ENCODE assay signal across 17 cellular contexts in the genomic region with DNA sequence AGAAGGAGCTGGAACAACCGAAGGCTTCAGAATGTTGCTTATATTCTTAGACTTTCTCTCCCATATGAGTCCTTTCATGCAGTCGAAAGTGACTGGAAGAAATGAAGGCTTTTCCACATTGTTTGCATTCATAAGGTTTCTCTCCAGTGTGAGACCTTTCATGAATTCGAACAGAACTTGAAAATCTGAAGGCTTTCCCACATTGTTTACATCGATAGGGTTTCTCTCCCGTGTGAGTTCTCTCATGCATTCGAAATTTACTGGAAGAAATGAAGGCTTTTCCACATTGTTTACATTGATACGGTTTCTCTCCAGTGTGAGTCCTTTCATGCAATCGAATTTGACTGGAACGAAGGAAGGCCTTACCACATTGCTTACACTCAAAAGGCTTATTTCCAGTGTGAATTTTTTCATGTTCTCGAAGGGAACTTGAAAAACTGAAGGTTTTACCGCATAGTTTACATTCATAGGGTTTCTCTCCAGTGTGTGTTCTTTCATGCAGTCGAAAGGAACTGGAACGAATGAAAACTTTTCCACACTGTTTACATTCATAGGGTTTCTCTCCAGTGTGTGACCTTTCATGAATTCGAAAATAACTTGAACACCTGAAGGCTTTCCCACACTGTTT.
"Had no signal": no experiment of that assay in that cellular context is flagged by ENCODE, and none has a peak within 500 bp of the region (broad histone marks: within the 10 kb centered on the region; RNA-seq: fewer than 3 reads in every experiment).

No MANE protein-coding gene starts in this region.

- H3K4me1 ChIP-seq: spleen had no signal

- H2AFZ ChIP-seq: hepatocyte had no signal

- H3K4me3 ChIP-seq: cardiac muscle cell, hepatocyte had no signal

- H3K4me2 ChIP-seq: hepatocyte had no signal

- FAIRE-seq: colon had no signal

- DNase-seq: activated CD4-positive, alpha-beta T cell treated with anti-CD3 and anti-CD28 coated beads for 48 hours; activated CD8-positive, alpha-beta T cell treated with anti-CD3 and anti-CD28 coated beads, Interleukin-2, amount 10 ng/mL, durations not matched to agents 7 days and 5 days; activated naive CD4-positive, alpha-beta T cell treated with anti-CD3 and anti-CD28 coated beads for 36 hours; effector CD8-positive, alpha-beta T cell; kidney glomerular epithelial cell; naive B cell; spleen; stimulated activated CD4-positive, alpha-beta T cell treated with anti-CD3 and anti-CD28 coated beads, Interleukin-1b, Interleukin-23, amount 100 ng/mL, for 48 hours; stimulated activated naive B cell treated with anti-CD40 and anti-IgM and Interleukin-4, amounts not matched to agents 10 μg/mL and 1 μg/mL and 100 μg/mL, for 72 hours; substantia nigra; T-helper 1 cell; trophoblast cell had no signal

- H3K27me3 ChIP-seq: cardiac muscle cell, hepatocyte, neutrophil, spleen had no signal

- H3K27ac ChIP-seq: cardiac muscle cell, epithelial cell of prostate, hepatocyte, neutrophil, spleen had no signal
